ENCODE assay signal across 22 cellular contexts in the genomic region with DNA sequence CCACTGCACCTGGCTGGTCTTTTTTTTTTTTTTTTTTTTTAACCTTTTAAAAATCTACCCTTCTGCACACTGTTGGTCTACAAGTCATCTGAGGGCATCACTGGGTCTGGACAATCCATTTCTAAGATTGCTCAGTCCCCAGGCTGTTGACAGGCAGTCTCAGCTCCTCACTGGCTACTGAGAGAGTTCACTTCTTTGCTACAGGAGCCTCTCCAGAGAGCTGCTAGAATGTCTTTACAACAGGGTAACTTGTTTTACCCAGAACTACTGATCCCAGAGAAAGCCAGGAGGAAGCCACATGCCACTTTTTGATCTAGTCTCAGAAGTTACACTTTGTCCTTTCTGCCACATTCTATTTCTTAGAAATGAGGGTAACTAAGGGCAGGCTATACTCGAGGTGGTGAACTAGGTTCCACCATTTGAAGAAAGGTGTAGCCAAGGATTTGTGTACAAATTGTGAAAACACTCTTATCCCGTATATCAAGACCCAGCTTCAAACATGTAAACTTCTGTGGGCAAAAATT.
"Had no signal": no experiment of that assay in that cellular context is flagged by ENCODE, and none has a peak within 500 bp of the region (broad histone marks: within the 10 kb centered on the region; RNA-seq: fewer than 3 reads in every experiment).

No MANE protein-coding gene starts in this region.

- H3K27ac ChIP-seq: epithelial cell of prostate, gastroesophageal sphincter, sigmoid colon, SK-N-MC, uterus had no signal

- ATAC-seq: gastroesophageal sphincter; stimulated activated naive B cell treated with anti-CD40 and anti-IgM and Interleukin-4, amounts not matched to agents 10 μg/mL and 1 μg/mL and 100 μg/mL, for 72 hours had no signal

- H3K4me3 Mint-ChIP-seq: activated B cell treated with CpG ODN at 0.5 μM for 24 hours; activated naive CD4-positive, alpha-beta T cell treated with anti-CD3 and anti-CD28 coated beads, Interleukin-2, amount 50 U/mL, for 24 hours; activated T-cell treated with anti-CD3 and anti-CD28 coated beads, Interleukin-2, amount 50 U/mL, for 72 hours; memory B cell; stimulated activated naive B cell treated with anti-CD40 and anti-IgM and Interleukin-4, amounts not matched to agents 10 μg/mL and 1 μg/mL and 100 μg/mL, for 72 hours had no signal

- H3K4me3 ChIP-seq: gastroesophageal sphincter, sigmoid colon, SK-N-MC, smooth muscle cell, uterus had no signal

- H3K36me3 ChIP-seq: uterus had no signal

- H3K27me3 Mint-ChIP-seq: activated B cell treated with CpG ODN at 0.5 μM for 24 hours; activated naive CD4-positive, alpha-beta T cell treated with anti-CD3 and anti-CD28 coated beads, Interleukin-2, amount 50 U/mL, for 24 hours; memory B cell; stimulated activated naive B cell treated with anti-CD40 and anti-IgM and Interleukin-4, amounts not matched to agents 10 μg/mL and 1 μg/mL and 100 μg/mL, for 72 hours had no signal

- H3K4me1 Mint-ChIP-seq: memory B cell had no signal

- H3K27ac Mint-ChIP-seq: activated B cell treated with CpG ODN at 0.5 μM for 24 hours; activated naive CD4-positive, alpha-beta T cell treated with anti-CD3 and anti-CD28 coated beads, Interleukin-2, amount 50 U/mL, for 24 hours; activated T-cell treated with anti-CD3 and anti-CD28 coated beads, Interleukin-2, amount 50 U/mL, for 72 hours; memory B cell; stimulated activated naive B cell treated with anti-CD40 and anti-IgM and Interleukin-4, amounts not matched to agents 10 μg/mL and 1 μg/mL and 100 μg/mL, for 72 hours had no signal

- H3K9me3 Mint-ChIP-seq: activated B cell treated with CpG ODN at 0.5 μM for 24 hours; activated naive CD4-positive, alpha-beta T cell treated with anti-CD3 and anti-CD28 coated beads, Interleukin-2, amount 50 U/mL, for 24 hours; activated T-cell treated with anti-CD3 and anti-CD28 coated beads, Interleukin-2, amount 50 U/mL, for 72 hours; memory B cell; stimulated activated naive B cell treated with anti-CD40 and anti-IgM and Interleukin-4, amounts not matched to agents 10 μg/mL and 1 μg/mL and 100 μg/mL, for 72 hours had no signal

- H3K27me3 ChIP-seq: gastroesophageal sphincter, sigmoid colon, uterus had no signal

- H3K4me1 ChIP-seq: sigmoid colon, uterus had no signal

- DNase-seq: activated B cell treated with CpG ODN at 0.5 μM for 24 hours; activated effector memory CD4-positive, alpha-beta T cell treated with anti-CD3 and anti-CD28 coated beads, Interleukin-2, amount 50 U/mL, for 16 hours; activated T-cell treated with anti-CD3 and anti-CD28 coated beads, Interleukin-2, amount 50 U/mL, for 72 hours; amniotic stem cell; cortex of kidney; head of caudate nucleus; hypothalamus; occipital lobe; retina; sigmoid colon; stimulated activated CD4-positive, alpha-beta T cell treated with anti-CD3 and anti-CD28 coated beads, Interleukin-15, amount 100 ng/mL, for 24 hours; stimulated activated naive B cell treated with anti-CD40 and anti-IgM and Interleukin-4, amounts not matched to agents 10 μg/mL and 1 μg/mL and 100 μg/mL, for 72 hours; SW 1271; T1000; trophoblast cell; uterus had no signal

- H3K9me3 ChIP-seq: gastroesophageal sphincter, sigmoid colon, uterus had no signal
